Comparison of ENCODE assay signal across 1 cellular context in genomic region chr18:31648966-31649429, GRCh38.
TF ChIP-seq lines count a peak whose summit lies in the region.

No MANE protein-coding gene starts in this region.

TF ChIP-seq in GM12878, 131 proteins besides CTCF, POLR2A, EP300 and RAD21 (continued from another document and continues in another):
- TF ChIP-seq CUX1 (IDR thresholded peaks at IDR 0.05; ENCODE audit: insufficient replicate concordance, low read depth, low read length), result peak; percentile 37
- TF ChIP-seq RFX5 (IDR thresholded peaks at IDR 0.05; ENCODE audit: low read depth, low read length), result no peak
- no peak for TF ChIP-seq LARP7 (IDR thresholded peaks at IDR 0.05)
- peak; percentile 89 for TF ChIP-seq BCL3 (IDR thresholded peaks at IDR 0.05; ENCODE audit: borderline replicate concordance, insufficient read depth, low read depth, low read length, poor library complexity, severe bottlenecking)
- no peak for TF ChIP-seq ZNF384 (IDR thresholded peaks at IDR 0.05; ENCODE audit: borderline replicate concordance, low read depth, low read length)
- TF ChIP-seq BCLAF1 (IDR thresholded peaks at IDR 0.05), result no peak
- no peak for TF ChIP-seq MAX (IDR thresholded peaks at IDR 0.05; ENCODE audit: low read depth, low read length)
- TF ChIP-seq IKZF1 (conservative IDR thresholded peaks at IDR 0.05), result peak; percentile 84
- peak; percentile 67 for TF ChIP-seq CREB1 (IDR thresholded peaks at IDR 0.05; ENCODE audit: low read depth)
- TF ChIP-seq PAX5 (IDR thresholded peaks at IDR 0.05; ENCODE audit: borderline replicate concordance, low read depth, low read length), result 0 out of 2 replicates have a peak, but pooled peaks have one; percentile 52
- no peak for TF ChIP-seq SMAD5 (IDR thresholded peaks at IDR 0.05; ENCODE audit: low read depth)
- no peak for TF ChIP-seq RB1 (IDR thresholded peaks at IDR 0.05; ENCODE audit: borderline replicate concordance)
- TF ChIP-seq ZBED1 (IDR thresholded peaks at IDR 0.05; ENCODE audit: borderline replicate concordance), result peak; percentile 37; the same call in 1 of the 2 replicates
- TF ChIP-seq ASH2L (IDR thresholded peaks at IDR 0.05; ENCODE audit: borderline replicate concordance, low read depth), result no peak
- peak; percentile 83 for TF ChIP-seq ATF7 (IDR thresholded peaks at IDR 0.05; ENCODE audit: low read depth)
- peak; percentile 69; the same call in 1 of the 2 replicates for TF ChIP-seq CHD2 (IDR thresholded peaks at IDR 0.05; ENCODE audit: borderline replicate concordance, low read depth, low read length)
- peak in 1 of 2 experiments; percentile 48; a peak in 2 of 4 replicates for TF ChIP-seq ETV6 (conservative IDR thresholded peaks at IDR 0.05 in 1 of 2, IDR thresholded peaks at IDR 0.05 in 1 of 2; ENCODE audit: borderline replicate concordance in 1 of 2, low read depth in 1 of 2)
- TF ChIP-seq MEF2A (IDR thresholded peaks at IDR 0.05; ENCODE audit: insufficient read depth, low read depth, low read length), result peak; percentile 55; the same call in 1 of the 2 replicates
- TF ChIP-seq E2F8 (IDR thresholded peaks at IDR 0.05; ENCODE audit: low read depth, partially characterized antibody), result no peak
- peak; percentile 86; the same call in 1 of the 2 replicates for TF ChIP-seq BACH1 (IDR thresholded peaks at IDR 0.05; ENCODE audit: borderline replicate concordance)
- TF ChIP-seq ELK1 (IDR thresholded peaks at IDR 0.05; ENCODE audit: low read depth, low read length), result no peak
- TF ChIP-seq E4F1 (IDR thresholded peaks at IDR 0.05; ENCODE audit: borderline replicate concordance, partially characterized antibody), result no peak
- TF ChIP-seq PRDM15 (CRISPR knock-in tag; IDR thresholded peaks at IDR 0.05), result no peak
- no peak for TF ChIP-seq EZH2 (IDR thresholded peaks at IDR 0.05; ENCODE audit: borderline replicate concordance, control insufficient read depth, low read depth, low read length)
- TF ChIP-seq CBFB (IDR thresholded peaks at IDR 0.05; ENCODE audit: low read depth), result no peak
- no peak for TF ChIP-seq ZNF592 (IDR thresholded peaks at IDR 0.05)
- TF ChIP-seq CREM (IDR thresholded peaks at IDR 0.05; ENCODE audit: low read depth), result peak; percentile 79; the same call in 1 of the 2 replicates
